1 cellular context compared by ENCODE assay signal in genomic region chr19:13116282-13117175, GRCh38.
TF ChIP-seq lines count a peak whose summit lies in the region.

TRMT1 (minus strand) TSS chr19:13116740; CDS start chr19:13116399, 341 bp downstream.

TF ChIP-seq in HEK293, 187 proteins besides CTCF, POLR2A, EP300 and RAD21 (continued from another document and continues in another):
- TF ChIP-seq ZBTB44 (tag by site-specific recombination; IDR thresholded peaks at IDR 0.05) (peak; percentile 55; the same call in 1 of the 2 replicates), ZFP41 (tag by site-specific recombination; IDR thresholded peaks at IDR 0.05; ENCODE audit: borderline replicate concordance) (no peak), ZNF155 (tag by site-specific recombination; IDR thresholded peaks at IDR 0.05) (no peak), ZFHX2 (tag by site-specific recombination; conservative IDR thresholded peaks at IDR 0.05) (peak; percentile 89), ZNF48 (tag by site-specific recombination; IDR thresholded peaks at IDR 0.05) (no peak), REST (tag by site-specific recombination; IDR thresholded peaks at IDR 0.05) (no peak; the same call in 1 of the 2 replicates), ZNF398 (tag by site-specific recombination; IDR thresholded peaks at IDR 0.05) (no peak), ZSCAN30 (tag by site-specific recombination; IDR thresholded peaks at IDR 0.05) (peak; percentile 73; the same call in 1 of the 2 replicates), ZNF132 (tag by site-specific recombination; IDR thresholded peaks at IDR 0.05; ENCODE audit: borderline replicate concordance) (no peak), GFI1B (tag by site-specific recombination; IDR thresholded peaks at IDR 0.05) (peak; percentile 88), REPIN1 (tag by site-specific recombination; IDR thresholded peaks at IDR 0.05; ENCODE audit: low read depth) (no peak), HOXD13 (CRISPR knock-in tag; IDR thresholded peaks at IDR 0.05; ENCODE audit: borderline replicate concordance) (no peak), KLF1 (tag by site-specific recombination; IDR thresholded peaks at IDR 0.05) (peak; percentile 73), ZNF138 (tag by site-specific recombination; IDR thresholded peaks at IDR 0.05; ENCODE audit: borderline replicate concordance) (no peak), ZNF26 (tag by site-specific recombination; IDR thresholded peaks at IDR 0.05) (no peak), ZNF600 (tag by site-specific recombination; IDR thresholded peaks at IDR 0.05) (peak; percentile 77), ZNF121 (tag by site-specific recombination; IDR thresholded peaks at IDR 0.05) (no peak), OSR2 (tag by site-specific recombination; IDR thresholded peaks at IDR 0.05) (no peak), ZNF223 (tag by site-specific recombination; IDR thresholded peaks at IDR 0.05) (no peak), ZNF624 (tag by site-specific recombination; IDR thresholded peaks at IDR 0.05) (no peak), ZNF792 (tag by site-specific recombination; IDR thresholded peaks at IDR 0.05) (no peak), ZNF510 (tag by site-specific recombination; IDR thresholded peaks at IDR 0.05; ENCODE audit: insufficient replicate concordance) (no peak), ZNF18 (tag by site-specific recombination; IDR thresholded peaks at IDR 0.05) (peak; percentile 52; the same call in 1 of the 2 replicates), ZNF280C (tag by site-specific recombination; IDR thresholded peaks at IDR 0.05) (no peak), SETDB1 (IDR thresholded peaks at IDR 0.05; ENCODE audit: insufficient read length, low read length) (no peak), KLF16 (tag by site-specific recombination; IDR thresholded peaks at IDR 0.05) (peak; percentile 84), ZNF112 (tag by site-specific recombination; IDR thresholded peaks at IDR 0.05) (no peak), ZNF274 (IDR thresholded peaks at IDR 0.05; ENCODE audit: low read length) (no peak), ZNF274 (tag by site-specific recombination; IDR thresholded peaks at IDR 0.05; ENCODE audit: borderline replicate concordance) (no peak), ZSCAN18 (tag by site-specific recombination; IDR thresholded peaks at IDR 0.05) (peak; percentile 74), ZNF571 (tag by site-specific recombination; IDR thresholded peaks at IDR 0.05) (no peak), SCRT1 (tag by site-specific recombination; IDR thresholded peaks at IDR 0.05; ENCODE audit: borderline replicate concordance) (no peak), ZNF529 (tag by site-specific recombination; IDR thresholded peaks at IDR 0.05; ENCODE audit: insufficient replicate concordance) (no peak), ZNF585B (tag by site-specific recombination; IDR thresholded peaks at IDR 0.05) (no peak), ELK4 (IDR thresholded peaks at IDR 0.05; ENCODE audit: borderline replicate concordance, low read depth, low read length) (no peak), ZNF549 (tag by site-specific recombination; IDR thresholded peaks at IDR 0.05) (no peak), KLF10 (tag by site-specific recombination; IDR thresholded peaks at IDR 0.05) (peak; percentile 88), ZBTB49 (tag by site-specific recombination; IDR thresholded peaks at IDR 0.05; ENCODE audit: low read depth) (no peak), ZNF19 (tag by site-specific recombination; IDR thresholded peaks at IDR 0.05; ENCODE audit: low read depth) (no peak), ZNF140 (tag by site-specific recombination; IDR thresholded peaks at IDR 0.05) (no peak), ZNF221 (tag by site-specific recombination; IDR thresholded peaks at IDR 0.05; ENCODE audit: borderline replicate concordance) (no peak), ZNF354C (tag by site-specific recombination; IDR thresholded peaks at IDR 0.05; ENCODE audit: borderline replicate concordance, low read depth) (no peak), PBX3 (CRISPR knock-in tag; IDR thresholded peaks at IDR 0.05) (peak; percentile 59; the same call in 1 of the 2 replicates), ZSCAN16 (tag by site-specific recombination; IDR thresholded peaks at IDR 0.05) (no peak), ZNF610 (tag by site-specific recombination; IDR thresholded peaks at IDR 0.05; ENCODE audit: borderline replicate concordance) (0 out of 2 replicates have a peak, but pooled peaks have one; percentile 69)
